ENCODE assay signal across 29 cellular contexts in genomic region chr1:231558711-231559205, GRCh38. TPM values are rescaled to one million over a fixed set of nuclear protein-coding genes. Genes with fewer than 3 reads are reported as not detected.
A peak's percentile ranks its signal among the peaks of the same experiment; 100 is the strongest.
DNase-seq lines count a peak whose midpoint lies in the region; ATAC-seq, FAIRE-seq and TF ChIP-seq lines count a peak whose summit lies in the region.
"Had no signal": no experiment of that assay in that cellular context is flagged by ENCODE, and none has a peak within 500 bp of the region (broad histone marks: within the 10 kb centered on the region; RNA-seq: fewer than 3 reads in every experiment).

No MANE protein-coding gene starts in this region.

- no peaks in the 10 kb centered on the region; the same call in 1 of the 2 replicates for H3K79me2 ChIP-seq in GM23338 (replicated peaks; ENCODE audit: insufficient read depth)

- H2AFZ ChIP-seq in GM23338: no peak overlapping the region

- peaks cover 7% of the 10 kb centered on the region; the same call in 1 of the 2 replicates for H3K36me3 ChIP-seq in GM23338 (ENCODE audit: insufficient read depth)

- no peak for TF ChIP-seq CTCF in GM23338 (conservative IDR thresholded peaks at IDR 0.05; ENCODE audit: low read depth in 2 of 2)

- ATAC-seq in GM23338: no peak
- ATAC-seq in natural killer cell treated with Interleukin-12 subunit alpha and Interleukin-12 subunit beta and Interleukin-15 and Interleukin-18, amount 100 ng/mL, for 72 hours: no peak
- ATAC-seq: activated T-cell treated with anti-CD3 and anti-CD28 coated beads, Interleukin-2, amount 50 U/mL, for 4 hours; effector memory CD8-positive, alpha-beta T cell; stimulated activated naive CD8-positive, alpha-beta T cell treated with anti-CD3 and anti-CD28 coated beads, Interleukin-15, amount 100 ng/mL, for 72 hours had no signal

- no peak overlapping the region for H3K4me3 Mint-ChIP-seq in GM23338
- H3K4me3 Mint-ChIP-seq in natural killer cell treated with Interleukin-12 subunit alpha and Interleukin-12 subunit beta and Interleukin-15 and Interleukin-18, amount 100 ng/mL, for 72 hours: no peak overlapping the region
- H3K4me3 Mint-ChIP-seq: activated B cell treated with CpG ODN at 0.5 μM for 24 hours; activated CD4-positive, alpha-beta T cell treated with anti-CD3 and anti-CD28 coated beads, Interleukin-2, amount 10 ng/mL, durations not matched to agents 7 days and 5 days; activated T-cell treated with anti-CD3 and anti-CD28 coated beads, Interleukin-2, amount 50 U/mL, for 4 hours; effector memory CD8-positive, alpha-beta T cell; stimulated activated naive CD8-positive, alpha-beta T cell treated with anti-CD3 and anti-CD28 coated beads, Interleukin-15, amount 100 ng/mL, for 72 hours had no signal

- FAIRE-seq in TTC549 (lab: Jason Lieb, UNC): peak; percentile 55

- DNase-seq in DMS 273 (lab: John Stamatoyannopoulos, UW; ENCODE audit: unreplicated experiment) (peak; percentile 10), DMS 273 treated with DMSO at 0.1 percent for 48 hours (lab: John Stamatoyannopoulos, UW) (no peak), GM23338 (ENCODE audit: low spot score) (no peak), myocyte (ENCODE audit: low read depth) (peak; percentile 81), T-helper 1 cell (no peak), islet precursor cell (no peak)
- DNase-seq in natural killer cell treated with Interleukin-12 subunit alpha and Interleukin-12 subunit beta and Interleukin-15 and Interleukin-18, amount 100 ng/mL, for 72 hours (ENCODE audit: low spot score): no peak
- DNase-seq: activated B cell treated with CpG ODN at 0.5 μM for 24 hours; activated CD4-positive, alpha-beta T cell treated with anti-CD3 and anti-CD28 coated beads, Interleukin-2, amount 10 ng/mL, durations not matched to agents 7 days and 5 days; activated T-cell treated with anti-CD3 and anti-CD28 coated beads, Interleukin-2, amount 50 U/mL, for 4 hours; central memory CD4-positive, alpha-beta T cell; cortex of kidney; effector memory CD8-positive, alpha-beta T cell; erythroblast; glutamatergic neuron; left ventricle myocardium superior; mesendoderm; NCI-H2081 treated with DMSO at 0.1 percent for 48 hours; NCI-H226; NCI-H69; right cardiac atrium; Right ventricle myocardium superior; stimulated activated CD8-positive, alpha-beta memory T cell treated with anti-CD3 and anti-CD28 coated beads, Interleukin-4, amount 100 ng/mL, for 48 hours; stimulated activated naive CD8-positive, alpha-beta T cell treated with anti-CD3 and anti-CD28 coated beads, Interleukin-15, amount 100 ng/mL, for 72 hours; T-helper 9 cell had no signal

- no peak overlapping the region for H3K4me3 ChIP-seq in GM23338
- H3K4me3 ChIP-seq: thoracic aorta had no signal

- no peaks in the 10 kb centered on the region for H3F3A ChIP-seq in GM23338 (replicated peaks; ENCODE audit: low read depth)

- no peaks in the 10 kb centered on the region for H3K4me1 ChIP-seq in GM23338 (ENCODE audit: insufficient read depth)

- H3K4me2 ChIP-seq in GM23338: no peak overlapping the region
- H3K4me2 ChIP-seq: KMS-11 had no signal

- peak overlapping the region; percentile 60; the same call in 1 of the 2 replicates for H3K27ac Mint-ChIP-seq in GM23338
- no peak overlapping the region for H3K27ac Mint-ChIP-seq in natural killer cell treated with Interleukin-12 subunit alpha and Interleukin-12 subunit beta and Interleukin-15 and Interleukin-18, amount 100 ng/mL, for 72 hours
- H3K27ac Mint-ChIP-seq: activated B cell treated with CpG ODN at 0.5 μM for 24 hours; activated CD4-positive, alpha-beta T cell treated with anti-CD3 and anti-CD28 coated beads, Interleukin-2, amount 10 ng/mL, durations not matched to agents 7 days and 5 days; effector memory CD8-positive, alpha-beta T cell; stimulated activated naive CD8-positive, alpha-beta T cell treated with anti-CD3 and anti-CD28 coated beads, Interleukin-15, amount 100 ng/mL, for 72 hours had no signal

- no peaks in the 10 kb centered on the region for H3K9me3 Mint-ChIP-seq in GM23338
- no peaks in the 10 kb centered on the region for H3K9me3 Mint-ChIP-seq in natural killer cell treated with Interleukin-12 subunit alpha and Interleukin-12 subunit beta and Interleukin-15 and Interleukin-18, amount 100 ng/mL, for 72 hours
- H3K9me3 Mint-ChIP-seq: activated B cell treated with CpG ODN at 0.5 μM for 24 hours; activated CD4-positive, alpha-beta T cell treated with anti-CD3 and anti-CD28 coated beads, Interleukin-2, amount 10 ng/mL, durations not matched to agents 7 days and 5 days; activated T-cell treated with anti-CD3 and anti-CD28 coated beads, Interleukin-2, amount 50 U/mL, for 4 hours; effector memory CD8-positive, alpha-beta T cell; stimulated activated naive CD8-positive, alpha-beta T cell treated with anti-CD3 and anti-CD28 coated beads, Interleukin-15, amount 100 ng/mL, for 72 hours had no signal

- no peaks in the 10 kb centered on the region for H3K9me2 ChIP-seq in GM23338 (ENCODE audit: insufficient read depth)

- H3K36me3 Mint-ChIP-seq in GM23338 (ENCODE audit: low read depth): peaks cover 9% of the 10 kb centered on the region; the same call in 2 of the 3 replicates
- peaks cover 11% of the 10 kb centered on the region for H3K36me3 Mint-ChIP-seq in natural killer cell treated with Interleukin-12 subunit alpha and Interleukin-12 subunit beta and Interleukin-15 and Interleukin-18, amount 100 ng/mL, for 72 hours

- no peak overlapping the region for H3K27ac ChIP-seq in GM23338 (ENCODE audit: low read depth)
- H3K27ac ChIP-seq: 22Rv1, KMS-11, thoracic aorta had no signal

- peaks cover 2% of the 10 kb centered on the region; the same call in 1 of the 3 replicates for H3K4me1 Mint-ChIP-seq in GM23338
- H3K4me1 Mint-ChIP-seq in natural killer cell treated with Interleukin-12 subunit alpha and Interleukin-12 subunit beta and Interleukin-15 and Interleukin-18, amount 100 ng/mL, for 72 hours (ENCODE audit: low read depth in 2 of 2): peaks cover 20 to 36% of the 10 kb centered on the region in 2 donors

- peaks cover 13% of the 10 kb centered on the region for H4K20me1 ChIP-seq in GM23338 (replicated peaks; ENCODE audit: insufficient read depth)

- no peaks in the 10 kb centered on the region for H3K27me3 Mint-ChIP-seq in GM23338 (ENCODE audit: insufficient read depth, low read depth, poor library complexity)
- H3K27me3 Mint-ChIP-seq in natural killer cell treated with Interleukin-12 subunit alpha and Interleukin-12 subunit beta and Interleukin-15 and Interleukin-18, amount 100 ng/mL, for 72 hours: no peaks in the 10 kb centered on the region
- H3K27me3 Mint-ChIP-seq: activated B cell treated with CpG ODN at 0.5 μM for 24 hours; activated CD4-positive, alpha-beta T cell treated with anti-CD3 and anti-CD28 coated beads, Interleukin-2, amount 10 ng/mL, durations not matched to agents 7 days and 5 days; effector memory CD8-positive, alpha-beta T cell; stimulated activated naive CD8-positive, alpha-beta T cell treated with anti-CD3 and anti-CD28 coated beads, Interleukin-15, amount 100 ng/mL, for 72 hours had no signal

- no peaks in the 10 kb centered on the region for H3K27me3 ChIP-seq in GM23338 (ENCODE audit: insufficient read depth)

TF ChIP-seq in GM23338, 12 proteins besides CTCF, POLR2A, EP300 and RAD21 (continues in another document):
- TF ChIP-seq ZNF331 (CRISPR knock-in tag; IDR thresholded peaks at IDR 0.05; ENCODE audit: low read depth): no peak

RNA-seq across cellular contexts. Expression of gene TSNAX, which starts 30.3 kb away (rescaled TPM):
- 29.9 and 31.7 TPM in 2 replicates for total RNA-seq in GM23338 (2014; rRNA removed; shearing (Covaris generic))
- polyA plus RNA-seq in GM23338 (2016; fragmentation: Nextera tagmentation; extraction: Ambion mirVana): 26.7 and 31.5 TPM in 2 replicates
- total RNA-seq in myocyte: 37.5 and 41.0 TPM in 2 replicates
- polyA plus RNA-seq in myocyte (2012): 27.7 TPM
- total RNA-seq in natural killer cell treated with Interleukin-12 subunit alpha and Interleukin-12 subunit beta and Interleukin-15 and Interleukin-18, amount 100 ng/mL, for 72 hours: 10 to 100 TPM; 32.3 to 55.2 TPM

Comparison
In these comparisons a context has a peak if more than half of its experiments do, and no peak if none do; other contexts are left out.
1. DNase-seq: peak in DMS 273 (single experiment) and myocyte (single experiment); none in DMS 273 treated with DMSO at 0.1 percent for 48 hours (single experiment), GM23338 (single experiment), T-helper 1 cell (0 of 5), natural killer cell treated with Interleukin-12 subunit alpha and Interleukin-12 subunit beta and Interleukin-15 and Interleukin-18, amount 100 ng/mL, for 72 hours (single experiment) and islet precursor cell (single experiment).